In genomic region chr9:72997387-72997995, GRCh38 we compare ENCODE assay signal across 13 cellular contexts. TPM values are rescaled to one million over a fixed set of nuclear protein-coding genes. Genes with fewer than 3 reads are reported as not detected.
DNase-seq lines count a peak whose midpoint lies in the region; ATAC-seq, FAIRE-seq and TF ChIP-seq lines count a peak whose summit lies in the region.
"Had no signal": no experiment of that assay in that cellular context is flagged by ENCODE, and none has a peak within 500 bp of the region (broad histone marks: within the 10 kb centered on the region; RNA-seq: fewer than 3 reads in every experiment).

No MANE protein-coding gene starts in this region.

- peak; percentile 25 to 98 for DNase-seq in A549 (ENCODE audit: low read depth in 1 of 2, low spot score in 1 of 2)
- peak; percentile 38 for DNase-seq in HuH-7 (ENCODE audit: low spot score)
- DNase-seq in dermis blood vessel endothelial cell = peak; percentile 75
- no peak for DNase-seq in naive thymus-derived CD4-positive, alpha-beta T cell
- no peak for DNase-seq in hypothalamus (lab: John Stamatoyannopoulos, UW)
- no peak for DNase-seq in T-helper 2 cell treated with Interferon-gamma antibody and Interleukin-4, amounts not matched to agents 5 μg/mL and 100 μg/mL, for 36 hours (ENCODE audit: low spot score)
- no peak for DNase-seq in BE2C
- no peak for DNase-seq in prostate gland (ENCODE audit: low spot score)
- DNase-seq: activated CD4-positive, alpha-beta T cell treated with anti-CD3 and anti-CD28 coated beads for 1 hour; activated T-cell treated with anti-CD3 and anti-CD28 coated beads, Interleukin-2, amount 50 U/mL, for 24 hours; DMS79 treated with DMSO at 0.1 percent for 48 hours had no signal

- POLR2A ChIA-PET in A549 (lab: Yijun Ruan, JAX) = interaction anchor here (0.7 to 1.9 kb wide), 10 partner anchors 10 to 89 kb away, joined by 3 to 7 read pairs (median 4); no protein-coding TSS in a partner anchor
- POLR2A ChIA-PET in naive thymus-derived CD4-positive, alpha-beta T cell (lab: Charles Lee) = no interaction called here

- H3K36me3 ChIP-seq in naive thymus-derived CD4-positive, alpha-beta T cell (ENCODE audit: control insufficient read depth in 2 of 3, insufficient read depth in 3 of 3, low read length in 3 of 3) = no peaks in the 10 kb centered on the region
- no peaks in the 10 kb centered on the region for H3K36me3 ChIP-seq in BE2C
- H3K36me3 ChIP-seq in prostate gland = no peaks in the 10 kb centered on the region
- H3K36me3 ChIP-seq: neutrophil had no signal

- peak overlapping the region in 3 of 10 donors; percentile 1 to 10 (median 3) for H3K4me3 Mint-ChIP-seq in naive thymus-derived CD4-positive, alpha-beta T cell
- no peak overlapping the region for H3K4me3 Mint-ChIP-seq in T-helper 2 cell treated with Interferon-gamma antibody and Interleukin-4, amounts not matched to agents 5 μg/mL and 100 μg/mL, for 36 hours
- H3K4me3 Mint-ChIP-seq: activated T-cell treated with anti-CD3 and anti-CD28 coated beads, Interleukin-2, amount 50 U/mL, for 24 hours had no signal

- no peaks in the 10 kb centered on the region for H3K27me3 ChIP-seq in naive thymus-derived CD4-positive, alpha-beta T cell (ENCODE audit: control insufficient read depth in 2 of 2, insufficient read depth in 2 of 2, low read length in 2 of 2)
- H3K27me3 ChIP-seq in BE2C (no peaks in the 10 kb centered on the region), prostate gland (replicated peaks; ENCODE audit: insufficient read depth) (no peaks in the 10 kb centered on the region)
- H3K27me3 ChIP-seq: neutrophil had no signal

- under 1% methylated on average over 9 of the region's 9 CpGs for WGBS in A549 (ENCODE audit: missing lambda C conversion rate)
- 56% methylated on average over 9 of the region's 9 CpGs for WGBS in prostate gland

- intact Hi-C loops in naive thymus-derived CD4-positive, alpha-beta T cell (cut with micrococcal nuclease) = no loop called here
- intact Hi-C loops in prostate gland (cut with DNase I) = no loop called here

- CTCF ChIA-PET in A549 (lab: Yijun Ruan, JAX) = interaction anchor here (1.0 to 2.2 kb wide), 8 partner anchors 10 to 140 kb away, joined by 3 to 8 read pairs (median 4); no protein-coding TSS in a partner anchor
- CTCF ChIA-PET in naive thymus-derived CD4-positive, alpha-beta T cell (lab: Charles Lee) = no interaction called here

- peak; percentile 98 to 99 for TF ChIP-seq EP300 in A549 (IDR thresholded peaks at IDR 0.05)

- H3K27ac Mint-ChIP-seq in naive thymus-derived CD4-positive, alpha-beta T cell = no peak overlapping the region
- H3K27ac Mint-ChIP-seq in T-helper 2 cell treated with Interferon-gamma antibody and Interleukin-4, amounts not matched to agents 5 μg/mL and 100 μg/mL, for 36 hours = no peak overlapping the region
- H3K27ac Mint-ChIP-seq: activated T-cell treated with anti-CD3 and anti-CD28 coated beads, Interleukin-2, amount 50 U/mL, for 24 hours had no signal

- H3K4me1 ChIP-seq in A549 (peaks cover 57% of the 10 kb centered on the region), BE2C (no peaks in the 10 kb centered on the region), prostate gland (replicated peaks) (no peaks in the 10 kb centered on the region)
- no peaks in the 10 kb centered on the region for H3K4me1 ChIP-seq in naive thymus-derived CD4-positive, alpha-beta T cell (ENCODE audit: control insufficient read depth in 2 of 2, insufficient read depth in 2 of 2, low read length in 2 of 2)

- H3K4me3 ChIP-seq in A549 = peak overlapping the region; percentile 31
- no peak overlapping the region for H3K4me3 ChIP-seq in naive thymus-derived CD4-positive, alpha-beta T cell (ENCODE audit: low read length)
- H3K4me3 ChIP-seq in BE2C (ENCODE audit: low read depth, low read length) = no peak overlapping the region
- no peak overlapping the region for H3K4me3 ChIP-seq in prostate gland

- no peaks in the 10 kb centered on the region for H3K36me3 Mint-ChIP-seq in naive thymus-derived CD4-positive, alpha-beta T cell
- no peaks in the 10 kb centered on the region for H3K36me3 Mint-ChIP-seq in T-helper 2 cell treated with Interferon-gamma antibody and Interleukin-4, amounts not matched to agents 5 μg/mL and 100 μg/mL, for 36 hours (ENCODE audit: low read depth)

- no peaks in the 10 kb centered on the region for H3K9me3 Mint-ChIP-seq in naive thymus-derived CD4-positive, alpha-beta T cell
- H3K9me3 Mint-ChIP-seq in T-helper 2 cell treated with Interferon-gamma antibody and Interleukin-4, amounts not matched to agents 5 μg/mL and 100 μg/mL, for 36 hours = no peaks in the 10 kb centered on the region
- H3K9me3 Mint-ChIP-seq: activated T-cell treated with anti-CD3 and anti-CD28 coated beads, Interleukin-2, amount 50 U/mL, for 24 hours had no signal

- H3K9me3 ChIP-seq in A549 = peaks cover 9% of the 10 kb centered on the region; the same call in 1 of the 3 replicates
- no peaks in the 10 kb centered on the region for H3K9me3 ChIP-seq in naive thymus-derived CD4-positive, alpha-beta T cell (ENCODE audit: control insufficient read depth in 2 of 3, low read length in 3 of 3)
- H3K9me3 ChIP-seq in BE2C = no peaks in the 10 kb centered on the region
- no peaks in the 10 kb centered on the region for H3K9me3 ChIP-seq in prostate gland
- H3K9me3 ChIP-seq: neutrophil had no signal

- H3K27me3 Mint-ChIP-seq in naive thymus-derived CD4-positive, alpha-beta T cell = peaks cover 0 to 24% (median 7%) of the 10 kb centered on the region in 5 donors
- peaks cover 3% of the 10 kb centered on the region for H3K27me3 Mint-ChIP-seq in T-helper 2 cell treated with Interferon-gamma antibody and Interleukin-4, amounts not matched to agents 5 μg/mL and 100 μg/mL, for 36 hours (ENCODE audit: low read depth)

- TF ChIP-seq CTCF in A549 (IDR thresholded peaks at IDR 0.05) = no peak
- no peak for TF ChIP-seq CTCF in BE2C (IDR thresholded peaks at IDR 0.05; ENCODE audit: low read depth, low read length)
- TF ChIP-seq CTCF in prostate gland (IDR thresholded peaks at IDR 0.05) = no peak

- peak; percentile 93 for ATAC-seq in A549
- ATAC-seq in naive thymus-derived CD4-positive, alpha-beta T cell = peak; percentile 26

- peak; percentile 41 to 50; a peak in 4 of 5 replicates for TF ChIP-seq RAD21 in A549 (conservative IDR thresholded peaks at IDR 0.05 in 1 of 2, IDR thresholded peaks at IDR 0.05 in 1 of 2)

- peaks cover 0 to 7% (median 4%) of the 10 kb centered on the region in 7 donors for H3K4me1 Mint-ChIP-seq in naive thymus-derived CD4-positive, alpha-beta T cell
- H3K4me1 Mint-ChIP-seq in T-helper 2 cell treated with Interferon-gamma antibody and Interleukin-4, amounts not matched to agents 5 μg/mL and 100 μg/mL, for 36 hours (ENCODE audit: low read depth) = no peaks in the 10 kb centered on the region

- H3K4me2 ChIP-seq in A549 = peak overlapping the region; percentile 89

- H3K27ac ChIP-seq in A549 = peak overlapping the region; percentile 95 to 98
- H3K27ac ChIP-seq in naive thymus-derived CD4-positive, alpha-beta T cell (ENCODE audit: low read depth, low read length) = no peak overlapping the region
- H3K27ac ChIP-seq in prostate gland = no peak overlapping the region
- H3K27ac ChIP-seq: neutrophil had no signal

- TF ChIP-seq POLR2A in A549 (IDR thresholded peaks at IDR 0.05; ENCODE audit: low read length) (no peak; the same call in 1 of the 2 replicates), prostate gland (IDR thresholded peaks at IDR 0.05) (no peak)

- peak; percentile 100 for FAIRE-seq in A549 (lab: Jason Lieb, UNC)
- FAIRE-seq: HTR-8/SVneo had no signal

TF ChIP-seq in A549, 52 proteins besides CTCF, POLR2A, EP300 and RAD21 (continues in another document):
- no peak for TF ChIP-seq SREBF2 (IDR thresholded peaks at IDR 0.05)
- peak; percentile 80 for TF ChIP-seq HOXB13 (CRISPR knock-in tag; IDR thresholded peaks at IDR 0.05; ENCODE audit: low read depth)
- TF ChIP-seq RCOR1 (IDR thresholded peaks at IDR 0.05; ENCODE audit: low read depth, low read length) = no peak
- peak; percentile 96 to 99 for TF ChIP-seq JUN (IDR thresholded peaks at IDR 0.05)
- no peak for TF ChIP-seq CHD2 (IDR thresholded peaks at IDR 0.05; ENCODE audit: low read length, partially characterized antibody)
- TF ChIP-seq, protein P1, sequence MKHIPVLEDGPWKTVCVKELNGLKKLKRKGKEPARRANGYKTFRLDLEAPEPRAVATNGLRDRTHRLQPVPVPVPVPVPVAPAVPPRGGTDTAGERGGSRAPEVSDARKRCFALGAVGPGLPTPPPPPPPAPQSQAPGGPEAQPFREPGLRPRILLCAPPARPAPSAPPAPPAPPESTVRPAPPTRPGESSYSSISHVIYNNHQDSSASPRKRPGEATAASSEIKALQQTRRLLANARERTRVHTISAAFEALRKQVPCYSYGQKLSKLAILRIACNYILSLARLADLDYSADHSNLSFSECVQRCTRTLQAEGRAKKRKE (CRISPR knock-in tag; IDR thresholded peaks at IDR 0.05; ENCODE audit: low read depth) = peak; percentile 21; the same call in 1 of the 2 replicates
- TF ChIP-seq BHLHE40 (IDR thresholded peaks at IDR 0.05; ENCODE audit: low read depth, low read length) = peak; percentile 39; the same call in 1 of the 2 replicates
- TF ChIP-seq EHF (CRISPR knock-in tag; IDR thresholded peaks at IDR 0.05) = 0 out of 2 replicates have a peak, but pooled peaks have one; percentile 36
- TF ChIP-seq HOXB5 (CRISPR knock-in tag; IDR thresholded peaks at IDR 0.05) = no peak; the same call in 1 of the 2 replicates

RNA-seq across cellular contexts. Expression of gene ALDH1A1, which starts 44.6 kb away (rescaled TPM):
- 6,119 and 8,617 TPM in 2 replicates for polyA plus RNA-seq in A549 (2011; rRNA removed)
- 2,623 and 3,095 TPM in 2 replicates for polyA plus RNA-seq in A549 (2012; cell fraction: cytosol; rRNA removed)
- polyA plus RNA-seq in A549 (2012; cell fraction: nucleus; rRNA removed) = 1,463 and 2,252 TPM in 2 replicates
- polyA plus RNA-seq in A549 (2017; fragmentation: RNase III; extraction: RNeasy Plus Mini Kit Qiagen cat#74134 plus additional on column Dnase treatment) = 9,362 to 9,987 TPM (median 9,373 TPM) in 3 replicates
- polyA minus RNA-seq in A549 (2011; rRNA and poly(A)+ RNA removed) = 2,553 and 2,631 TPM in 2 replicates
- total RNA-seq in dermis blood vessel endothelial cell = 1,650 and 2,914 TPM in 2 replicates
- 10 to 100 TPM in 1 of 5 experiments, 1 to 10 TPM in 3, not detected in 1; 1.0 to 11.9 (median 2.0) TPM for total RNA-seq in naive thymus-derived CD4-positive, alpha-beta T cell
- polyA plus RNA-seq in naive thymus-derived CD4-positive, alpha-beta T cell = not detected
- not detected for polyA plus RNA-seq in BE2C (2012; ENCODE audit: insufficient read depth, insufficient read length, low read depth)
- 100 to 1,000 TPM in 1 of 2 donors, 10 to 100 TPM in 1; 16.8 to 427 TPM for total RNA-seq in prostate gland

Comparison
In these comparisons a context has a peak if more than half of its experiments do, and no peak if none do; other contexts are left out.
1. DNase-seq: peak in A549 (2 of 2), HuH-7 (single experiment) and dermis blood vessel endothelial cell (single experiment); none in naive thymus-derived CD4-positive, alpha-beta T cell (0 of 9), hypothalamus (0 of 51), T-helper 2 cell treated with Interferon-gamma antibody and Interleukin-4, amounts not matched to agents 5 μg/mL and 100 μg/mL, for 36 hours (single experiment), BE2C (single experiment) and prostate gland (single experiment).
2. H3K27ac ChIP-seq: peak in A549 (2 of 2); none in naive thymus-derived CD4-positive, alpha-beta T cell (single experiment) and prostate gland (0 of 2).